In genomic region chr10:29712108-29712507, GRCh38 we compare ENCODE assay signal across 10 cellular contexts.
DNase-seq lines count a peak whose midpoint lies in the region; FAIRE-seq and TF ChIP-seq lines count a peak whose summit lies in the region.
"Had no signal": no experiment of that assay in that cellular context is flagged by ENCODE, and none has a peak within 500 bp of the region (broad histone marks: within the 10 kb centered on the region; RNA-seq: fewer than 3 reads in every experiment).

No MANE protein-coding gene starts in this region.

- peak overlapping the region in 1 of 2 experiments; percentile 31 for H2BK12ac ChIP-seq in mesenchymal stem cell (ENCODE audit: low read length in 2 of 2)

- no peak overlapping the region for H3K4ac ChIP-seq in mesenchymal stem cell (ENCODE audit: low read depth in 1 of 2, low read length in 2 of 2)

- H3K36me3 ChIP-seq in mesenchymal stem cell (ENCODE audit: control insufficient read depth in 1 of 2, insufficient read depth in 2 of 2, low read depth in 1 of 2, low read length in 2 of 2) = peaks cover 0 to 10% of the 10 kb centered on the region in 2 experiments
- H3K36me3 ChIP-seq: breast epithelium had no signal

- no peak overlapping the region for H2AFZ ChIP-seq in mesenchymal stem cell (ENCODE audit: low read depth, low read length)

- H4K8ac ChIP-seq in mesenchymal stem cell (ENCODE audit: low read length) = peak overlapping the region; percentile 4

- H3K9me3 ChIP-seq in mesenchymal stem cell (ENCODE audit: control insufficient read depth, low read length) = no peaks in the 10 kb centered on the region
- H3K9me3 ChIP-seq: breast epithelium had no signal

- no peak overlapping the region for H3K14ac ChIP-seq in mesenchymal stem cell (ENCODE audit: low read length in 2 of 2)

- no peak overlapping the region for H3K4me3 ChIP-seq in mesenchymal stem cell (ENCODE audit: insufficient read depth in 1 of 2, low read depth in 1 of 2, low read length in 2 of 2)
- H3K4me3 ChIP-seq: breast epithelium had no signal

- DNase-seq in Daoy (ENCODE audit: low read depth) (peak; percentile 28), NCI-H1436 treated with DMSO at 0.1 percent for 48 hours (lab: John Stamatoyannopoulos, UW) (peak; percentile 69), SHP77 treated with DMSO at 0.1 percent for 48 hours (lab: John Stamatoyannopoulos, UW) (peak; percentile 89), mesenchymal stem cell (no peak), D721Med (ENCODE audit: insufficient read length, low spot score) (no peak), urothelium cell line (ENCODE audit: low spot score) (no peak)
- no peak for DNase-seq in activated CD4-positive, alpha-beta T cell treated with anti-CD3 and anti-CD28 coated beads for 4 hours
- DNase-seq in NK-92 treated with Interleukin-12 subunit alpha and Interleukin-12 subunit beta, amount 100 ng/mL, for 24 hours (lab: John Stamatoyannopoulos, UW) = no peak
- DNase-seq: T-cell had no signal

- H2AK5ac ChIP-seq in mesenchymal stem cell (ENCODE audit: low read length, severe bottlenecking) = no peak overlapping the region

- peak overlapping the region; percentile 14 for H3K4me2 ChIP-seq in mesenchymal stem cell (ENCODE audit: low read length, poor library complexity, severe bottlenecking)

- H3K23ac ChIP-seq in mesenchymal stem cell (ENCODE audit: low read length in 2 of 2) = no peak overlapping the region

- no peaks in the 10 kb centered on the region for H3K27me3 ChIP-seq in mesenchymal stem cell (ENCODE audit: control insufficient read depth in 1 of 2, insufficient read depth in 1 of 2, low read length in 2 of 2)
- H3K27me3 ChIP-seq: breast epithelium had no signal

- no peak for TF ChIP-seq CTCF in D721Med (IDR thresholded peaks at IDR 0.05; ENCODE audit: insufficient read depth, missing control alignments)

- H3K18ac ChIP-seq in mesenchymal stem cell (ENCODE audit: low read depth in 1 of 2, low read length in 2 of 2) = peak overlapping the region in 1 of 2 experiments; percentile 40

- H3K27ac ChIP-seq in mesenchymal stem cell (ENCODE audit: low read length, poor library complexity, severe bottlenecking) = no peak overlapping the region
- H3K27ac ChIP-seq: breast epithelium had no signal

- H3K9ac ChIP-seq in mesenchymal stem cell (ENCODE audit: low read length) = no peak overlapping the region

- 89% methylated on average over 7 of the region's 7 CpGs for WGBS in mesenchymal stem cell

- H2BK5ac ChIP-seq in mesenchymal stem cell (ENCODE audit: low read depth, low read length, poor library complexity, severe bottlenecking) = no peak overlapping the region

- H3K79me1 ChIP-seq in mesenchymal stem cell (replicated peaks; ENCODE audit: low read length, poor library complexity, severe bottlenecking) = peaks cover 2% of the 10 kb centered on the region

- H4K91ac ChIP-seq in mesenchymal stem cell (ENCODE audit: low read length) = no peak overlapping the region

- no peak overlapping the region for H2BK15ac ChIP-seq in mesenchymal stem cell (ENCODE audit: low read depth, poor library complexity, severe bottlenecking)

- peaks cover 8% of the 10 kb centered on the region for H3K4me1 ChIP-seq in mesenchymal stem cell (ENCODE audit: control insufficient read depth, insufficient read depth, low read depth, low read length)
- H3K4me1 ChIP-seq: breast epithelium had no signal

- no peak overlapping the region for H2BK120ac ChIP-seq in mesenchymal stem cell (ENCODE audit: low read depth, low read length)

- FAIRE-seq in D721Med (lab: Jason Lieb, UNC) (no peak), urothelium cell line (lab: Jason Lieb, UNC) (no peak)

Comparison
In these comparisons a context has a peak if more than half of its experiments do, and no peak if none do; other contexts are left out.
1. DNase-seq: peak in Daoy (single experiment), NCI-H1436 treated with DMSO at 0.1 percent for 48 hours (single experiment) and SHP77 treated with DMSO at 0.1 percent for 48 hours (single experiment); none in mesenchymal stem cell (single experiment), activated CD4-positive, alpha-beta T cell treated with anti-CD3 and anti-CD28 coated beads for 4 hours (0 of 2), D721Med (single experiment), NK-92 treated with Interleukin-12 subunit alpha and Interleukin-12 subunit beta, amount 100 ng/mL, for 24 hours (single experiment) and urothelium cell line (single experiment).